In the genomic region with DNA sequence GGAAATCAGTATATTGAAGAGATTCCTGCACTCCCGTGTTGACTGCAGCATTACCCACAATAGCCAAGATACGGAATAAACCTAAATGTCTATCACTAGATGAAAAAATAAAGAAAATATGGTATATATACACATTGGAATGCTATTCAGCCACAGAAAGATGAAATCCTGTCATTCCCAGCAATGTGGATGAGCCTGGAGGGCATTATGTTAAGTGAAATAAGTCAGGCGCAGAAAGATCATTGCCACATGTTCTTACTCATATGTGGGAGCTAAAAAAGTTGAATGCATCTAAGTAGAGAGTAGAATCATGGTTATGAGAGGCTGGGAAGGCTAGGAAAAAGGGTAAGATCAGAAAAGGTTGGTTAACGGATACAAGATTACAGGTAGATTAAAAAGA, we compare ENCODE assay signal across 32 cellular contexts.
"Had no signal": no experiment of that assay in that cellular context is flagged by ENCODE, and none has a peak within 500 bp of the region (broad histone marks: within the 10 kb centered on the region; RNA-seq: fewer than 3 reads in every experiment).

No MANE protein-coding gene starts in this region.

- H3K4me1 Mint-ChIP-seq: activated B cell treated with CpG ODN at 0.5 μM for 24 hours; activated CD4-positive, alpha-beta T cell treated with anti-CD3 and anti-CD28 coated beads, Interleukin-2, amount 10 ng/mL, durations not matched to agents 24 days and 14 days; activated naive CD8-positive, alpha-beta T cell treated with anti-CD3 and anti-CD28 coated beads for 36 hours; activated T-helper 17 cell treated with anti-CD3 and anti-CD28 coated beads, Interleukin-2, amount 50 U/mL, for 72 hours; brain had no signal

- H3K4me3 ChIP-seq: ascending aorta had no signal

- H3K9me3 Mint-ChIP-seq: activated B cell treated with CpG ODN at 0.5 μM for 24 hours; activated CD4-positive, alpha-beta memory T cell treated with anti-CD3 and anti-CD28 coated beads for 36 hours; activated CD4-positive, alpha-beta T cell treated with anti-CD3 and anti-CD28 coated beads, Interleukin-2, amount 10 ng/mL, durations not matched to agents 24 days and 14 days; activated CD8-positive, alpha-beta T cell treated with anti-CD3 and anti-CD28 coated beads for 36 hours; activated naive CD4-positive, alpha-beta T cell treated with anti-CD3 and anti-CD28 coated beads for 36 hours; activated naive CD4-positive, alpha-beta T cell treated with anti-CD3 and anti-CD28 coated beads, Interleukin-2, amount 50 U/mL, for 72 hours; activated naive CD8-positive, alpha-beta T cell treated with anti-CD3 and anti-CD28 coated beads for 36 hours; activated T-cell treated with anti-CD3 and anti-CD28 coated beads, Interleukin-2, amount 50 U/mL, for 4 hours; activated T-helper 1 cell treated with anti-CD3 and anti-CD28 coated beads, Interleukin-12 subunit alpha, Interleukin-12 subunit beta, Interleukin-2, Interleukin-4 antibody, amounts not matched to agents 30 ng/mL and 10 ng/mL and 1 ng/mL, durations not matched to agents 14 hours and 24 hours and 36 hours; brain; T-helper 1 cell treated with Interleukin-12 subunit alpha and Interleukin-12 subunit beta and Interleukin-4 antibody, amounts not matched to agents 30 μg/mL and 1 μg/mL, for 36 hours; T-helper 2 cell treated with Interferon-gamma antibody and Interleukin-4, amounts not matched to agents 5 μg/mL and 100 μg/mL, for 36 hours had no signal

- H3K27ac ChIP-seq: ascending aorta, VCaP had no signal

- H3K4me3 Mint-ChIP-seq: activated B cell treated with CpG ODN at 0.5 μM for 24 hours; activated CD4-positive, alpha-beta memory T cell treated with anti-CD3 and anti-CD28 coated beads for 36 hours; activated CD4-positive, alpha-beta T cell treated with anti-CD3 and anti-CD28 coated beads, Interleukin-2, amount 10 ng/mL, durations not matched to agents 24 days and 14 days; activated CD8-positive, alpha-beta T cell treated with anti-CD3 and anti-CD28 coated beads for 36 hours; activated naive CD4-positive, alpha-beta T cell treated with anti-CD3 and anti-CD28 coated beads for 36 hours; activated naive CD8-positive, alpha-beta T cell treated with anti-CD3 and anti-CD28 coated beads for 36 hours; activated T-cell treated with anti-CD3 and anti-CD28 coated beads, Interleukin-2, amount 50 U/mL, for 4 hours; activated T-cell treated with anti-CD3 and anti-CD28 coated beads, Interleukin-2, amount 50 U/mL, for 72 hours; activated T-helper 1 cell treated with anti-CD3 and anti-CD28 coated beads, Interleukin-12 subunit alpha, Interleukin-12 subunit beta, Interleukin-2, Interleukin-4 antibody, amounts not matched to agents 30 ng/mL and 10 ng/mL and 1 ng/mL, durations not matched to agents 14 hours and 24 hours and 36 hours; activated T-helper 17 cell treated with anti-CD3 and anti-CD28 coated beads, Interleukin-2, amount 50 U/mL, for 72 hours; brain; T-helper 1 cell treated with Interleukin-12 subunit alpha and Interleukin-12 subunit beta and Interleukin-4 antibody, amounts not matched to agents 30 μg/mL and 1 μg/mL, for 36 hours; T-helper 2 cell treated with Interferon-gamma antibody and Interleukin-4, amounts not matched to agents 5 μg/mL and 100 μg/mL, for 36 hours had no signal

- H3K9me3 ChIP-seq: ascending aorta had no signal

- H3K27me3 ChIP-seq: ascending aorta had no signal

- H3K36me3 Mint-ChIP-seq: activated CD4-positive, alpha-beta memory T cell treated with anti-CD3 and anti-CD28 coated beads for 36 hours; activated naive CD4-positive, alpha-beta T cell treated with anti-CD3 and anti-CD28 coated beads, Interleukin-2, amount 50 U/mL, for 72 hours; activated naive CD8-positive, alpha-beta T cell treated with anti-CD3 and anti-CD28 coated beads for 36 hours; brain had no signal

- H3K4me1 ChIP-seq: ascending aorta had no signal

- DNase-seq: activated B cell treated with CpG ODN at 0.5 μM for 24 hours; activated CD4-positive, alpha-beta memory T cell treated with anti-CD3 and anti-CD28 coated beads for 36 hours; activated CD4-positive, alpha-beta T cell treated with anti-CD3 and anti-CD28 coated beads for 4 hours; activated CD4-positive, alpha-beta T cell treated with anti-CD3 and anti-CD28 coated beads, Interleukin-2, amount 10 ng/mL, durations not matched to agents 24 days and 14 days; activated CD4-positive, alpha-beta T cell treated with anti-CD3 and anti-CD28 coated beads, Interleukin-2, amount 50 U/mL, for 1 hour; activated CD4-positive, alpha-beta T cell treated with anti-CD3 and anti-CD28 coated beads, Interleukin-2, amount 50 U/mL, for 4 hours; activated CD4-positive, CD25-positive, alpha-beta regulatory T cell treated with anti-CD3 and anti-CD28 coated beads, Interleukin-2, amount 50 U/mL, for 72 hours; activated CD8-positive, alpha-beta memory T cell treated with anti-CD3 and anti-CD28 coated beads, Interleukin-2, amount 50 U/mL, for 4 hours; activated CD8-positive, alpha-beta T cell treated with anti-CD3 and anti-CD28 coated beads for 36 hours; activated effector memory CD4-positive, alpha-beta T cell treated with anti-CD3 and anti-CD28 coated beads, Interleukin-2, amount 50 U/mL, for 16 hours; activated gamma-delta T cell treated with Interleukin-2 at 50 U/mL for 16 hours; activated naive CD4-positive, alpha-beta T cell; activated naive CD4-positive, alpha-beta T cell treated with anti-CD3 and anti-CD28 coated beads for 36 hours; activated naive CD4-positive, alpha-beta T cell treated with anti-CD3 and anti-CD28 coated beads, Interleukin-2, amount 50 U/mL, for 16 hours; activated naive CD8-positive, alpha-beta T cell treated with anti-CD3 and anti-CD28 coated beads for 36 hours; activated T-cell treated with anti-CD3 and anti-CD28 coated beads for 4 hours; activated T-cell treated with anti-CD3 and anti-CD28 coated beads, Interleukin-2, amount 50 U/mL, for 1 hour; activated T-cell treated with anti-CD3 and anti-CD28 coated beads, Interleukin-2, amount 50 U/mL, for 4 hours; activated T-cell treated with anti-CD3 and anti-CD28 coated beads, Interleukin-2, amount 50 U/mL, for 72 hours; amygdala; anterior cingulate cortex; central memory CD4-positive, alpha-beta T cell; T-helper 2 cell; T-helper 9 cell had no signal

- H3K36me3 ChIP-seq: ascending aorta had no signal

- H3K27ac Mint-ChIP-seq: activated B cell treated with CpG ODN at 0.5 μM for 24 hours; activated CD4-positive, alpha-beta memory T cell treated with anti-CD3 and anti-CD28 coated beads for 36 hours; activated CD4-positive, alpha-beta T cell treated with anti-CD3 and anti-CD28 coated beads, Interleukin-2, amount 10 ng/mL, durations not matched to agents 24 days and 14 days; activated CD8-positive, alpha-beta T cell treated with anti-CD3 and anti-CD28 coated beads for 36 hours; activated naive CD4-positive, alpha-beta T cell treated with anti-CD3 and anti-CD28 coated beads for 36 hours; activated naive CD4-positive, alpha-beta T cell treated with anti-CD3 and anti-CD28 coated beads, Interleukin-2, amount 50 U/mL, for 72 hours; activated naive CD8-positive, alpha-beta T cell treated with anti-CD3 and anti-CD28 coated beads for 36 hours; activated T-cell treated with anti-CD3 and anti-CD28 coated beads, Interleukin-2, amount 50 U/mL, for 72 hours; activated T-helper 1 cell treated with anti-CD3 and anti-CD28 coated beads, Interleukin-12 subunit alpha, Interleukin-12 subunit beta, Interleukin-2, Interleukin-4 antibody, amounts not matched to agents 30 ng/mL and 10 ng/mL and 1 ng/mL, durations not matched to agents 14 hours and 24 hours and 36 hours; activated T-helper 17 cell treated with anti-CD3 and anti-CD28 coated beads, Interleukin-2, amount 50 U/mL, for 72 hours; brain; T-helper 1 cell treated with Interleukin-12 subunit alpha and Interleukin-12 subunit beta and Interleukin-4 antibody, amounts not matched to agents 30 μg/mL and 1 μg/mL, for 36 hours; T-helper 2 cell treated with Interferon-gamma antibody and Interleukin-4, amounts not matched to agents 5 μg/mL and 100 μg/mL, for 36 hours had no signal
